Comparison of ENCODE assay signal across 20 cellular contexts in the genomic region with DNA sequence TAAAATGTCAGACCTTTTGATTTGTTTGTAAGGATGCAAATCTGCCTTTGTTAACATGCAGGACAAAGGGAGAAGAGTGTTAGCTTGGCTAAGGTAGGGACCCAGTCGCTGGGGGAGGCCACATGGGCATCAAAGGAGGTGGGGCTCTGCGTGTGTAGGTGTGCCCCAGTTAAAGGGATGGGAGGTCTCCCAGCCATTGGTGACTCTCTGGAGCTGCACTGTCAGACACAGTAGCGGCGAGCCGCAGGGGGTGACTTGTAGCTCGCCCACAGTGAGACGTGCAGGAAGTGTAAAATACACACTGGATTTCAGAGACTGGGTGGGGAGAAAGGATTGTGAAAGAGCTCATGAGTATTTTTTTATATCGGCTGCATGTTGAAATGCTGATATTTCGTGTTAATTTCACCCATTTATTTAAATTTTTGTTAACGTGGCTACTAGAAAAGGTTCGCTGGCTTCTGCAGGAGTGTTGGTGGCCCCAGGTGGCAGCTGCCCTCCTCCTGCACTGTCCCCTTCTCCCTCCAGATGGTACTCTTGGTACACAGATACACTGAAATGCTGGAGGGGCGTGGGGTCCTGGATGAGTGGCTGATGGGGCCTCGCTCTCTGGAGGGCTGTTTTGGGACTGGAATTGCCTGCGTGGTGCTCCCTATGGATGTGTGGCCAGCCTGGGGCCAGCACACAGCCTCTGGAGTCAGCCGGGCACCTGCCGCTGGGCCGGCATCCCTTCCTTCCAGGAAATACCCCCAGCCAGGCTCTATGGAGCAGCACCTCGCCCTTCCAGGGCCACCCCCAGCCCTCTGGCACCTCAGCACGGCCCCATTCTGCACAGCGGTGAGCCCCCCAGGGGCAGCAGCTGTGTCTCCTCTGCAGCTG. TPM values are rescaled to one million over a fixed set of nuclear protein-coding genes. Genes with fewer than 3 reads are reported as not detected.
DNase-seq lines count a peak whose midpoint lies in the region; ATAC-seq, FAIRE-seq and TF ChIP-seq lines count a peak whose summit lies in the region.
"Had no signal": no experiment of that assay in that cellular context is flagged by ENCODE, and none has a peak within 500 bp of the region (broad histone marks: within the 10 kb centered on the region; RNA-seq: fewer than 3 reads in every experiment).

No MANE protein-coding gene starts in this region.

- no peaks in the 10 kb centered on the region for H3K9me2 ChIP-seq in GM23248 (ENCODE audit: insufficient read depth)

- DNase-seq in SHP77 (lab: John Stamatoyannopoulos, UW) (peak; percentile 31 to 37), SHP77 treated with DMSO at 0.1 percent for 48 hours (lab: John Stamatoyannopoulos, UW) (no peak), Panc1 (ENCODE audit: low read depth, low spot score) (no peak), kidney (peak; percentile 53), type B pancreatic cell (ENCODE audit: extremely low spot score, unreplicated experiment) (no peak), NCI-H2081 treated with DMSO at 0.1 percent for 48 hours (lab: John Stamatoyannopoulos, UW) (no peak), GM23248 (no peak), KG1 (lab: John Stamatoyannopoulos, UW) (no peak)
- DNase-seq: activated CD4-positive, alpha-beta T cell treated with anti-CD3 and anti-CD28 coated beads, Interleukin-2, amount 50 U/mL, for 4 hours; activated T-cell treated with anti-CD3 and anti-CD28 coated beads, Interleukin-2, amount 50 U/mL, for 1 hour; CD4-positive, CD25-positive, alpha-beta regulatory T cell; DMS79 treated with DMSO at 0.1 percent for 48 hours; naive thymus-derived CD8-positive, alpha-beta T cell; NCI-H2029 treated with DMSO at 0.1 percent for 48 hours; NCI-H526 treated with DMSO at 0.1 percent for 48 hours; stimulated activated naive CD4-positive, alpha-beta T cell treated with Interleukin-2 at 50 U/mL for 16 hours; trophoblast cell had no signal

- H4K20me1 ChIP-seq in GM23248 (ENCODE audit: insufficient read depth) = no peaks in the 10 kb centered on the region

- peak; percentile 29; the same call in 1 of the 2 replicates for ATAC-seq in Panc1
- ATAC-seq: A549; naive thymus-derived CD8-positive, alpha-beta T cell had no signal

- H3K27ac ChIP-seq in Panc1 (ENCODE audit: low read length) (no peak overlapping the region), kidney (ENCODE audit: low read depth in 2 of 2, low read length in 2 of 2) (no peak overlapping the region), GM23248 (no peak overlapping the region)
- H3K27ac ChIP-seq: A549 had no signal

- H3K36me3 ChIP-seq in Panc1 (ENCODE audit: control insufficient read depth, insufficient read depth, low read length) (no peaks in the 10 kb centered on the region), kidney (ENCODE audit: control insufficient read depth in 1 of 2, insufficient read depth in 2 of 2, low read length in 2 of 2) (peaks cover 0 to 3% of the 10 kb centered on the region in 2 donors), GM23248 (ENCODE audit: low read depth) (no peaks in the 10 kb centered on the region)

- no peak overlapping the region for H2AFZ ChIP-seq in GM23248

- H3K9me3 ChIP-seq in Panc1 (ENCODE audit: control insufficient read depth, insufficient read depth, low read depth, low read length) = no peaks in the 10 kb centered on the region
- H3K9me3 ChIP-seq in kidney (ENCODE audit: control insufficient read depth in 1 of 2, low read length in 2 of 2) = no peaks in the 10 kb centered on the region
- H3K9me3 ChIP-seq in GM23248 (ENCODE audit: low read depth) = no peaks in the 10 kb centered on the region
- H3K9me3 ChIP-seq: A549 had no signal

- no peaks in the 10 kb centered on the region for H3K9me3 Mint-ChIP-seq in type B pancreatic cell
- H3K9me3 Mint-ChIP-seq: activated naive CD4-positive, alpha-beta T cell treated with anti-CD3 and anti-CD28 coated beads, Interleukin-2, amount 50 U/mL, for 24 hours; CD4-positive, CD25-positive, alpha-beta regulatory T cell; naive thymus-derived CD8-positive, alpha-beta T cell had no signal

- H3F3A ChIP-seq in GM23248 (ENCODE audit: insufficient read depth) = no peaks in the 10 kb centered on the region

- no TSS peak for BruUV-seq in Panc1 (replicated peaks; lab: Mats Ljungman, UMichigan)

- peaks cover 4% of the 10 kb centered on the region for H3K27me3 Mint-ChIP-seq in type B pancreatic cell
- H3K27me3 Mint-ChIP-seq: activated naive CD4-positive, alpha-beta T cell treated with anti-CD3 and anti-CD28 coated beads, Interleukin-2, amount 50 U/mL, for 24 hours; brain; CD4-positive, CD25-positive, alpha-beta regulatory T cell; naive thymus-derived CD8-positive, alpha-beta T cell had no signal

- H3K27me3 ChIP-seq in Panc1 (ENCODE audit: control insufficient read depth, insufficient read depth, low read length) = no peaks in the 10 kb centered on the region
- H3K27me3 ChIP-seq in GM23248 (replicated peaks; ENCODE audit: insufficient read depth) = no peaks in the 10 kb centered on the region

- no peak overlapping the region for H3K27ac Mint-ChIP-seq in type B pancreatic cell
- H3K27ac Mint-ChIP-seq: activated naive CD4-positive, alpha-beta T cell treated with anti-CD3 and anti-CD28 coated beads, Interleukin-2, amount 50 U/mL, for 24 hours; CD4-positive, CD25-positive, alpha-beta regulatory T cell had no signal

- in situ Hi-C loops in Panc1 (cut with HindIII; ENCODE audit: low pct_unique_long_range_greater_than_20kb, low sequenced_read_pairs) = no loop called here
- in situ Hi-C loops in GM23248 (cut with MboI) = no loop called here

- H3K9ac ChIP-seq in kidney (ENCODE audit: low read length in 2 of 2) (no peak overlapping the region), GM23248 (no peak overlapping the region)

- no peak for FAIRE-seq in kidney (lab: Jason Lieb, UNC)
- FAIRE-seq: A549 had no signal

- POLR2A ChIA-PET in Panc1 (lab: Charles Lee) = no interaction called here

- H3K36me3 Mint-ChIP-seq in type B pancreatic cell = no peaks in the 10 kb centered on the region

- H3K4me3 ChIP-seq in Panc1 (ENCODE audit: low read depth in 2 of 2, low read length in 2 of 2) (no peak overlapping the region), kidney (ENCODE audit: low read length in 2 of 2) (no peak overlapping the region), GM23248 (no peak overlapping the region)
- H3K4me3 ChIP-seq: A549 had no signal

- H3K4me1 ChIP-seq in Panc1 (ENCODE audit: control insufficient read depth, insufficient read depth, low read length) = no peaks in the 10 kb centered on the region
- peaks cover 7 to 8% of the 10 kb centered on the region in 2 donors for H3K4me1 ChIP-seq in kidney (ENCODE audit: control insufficient read depth in 1 of 2, insufficient read depth in 1 of 2, low read depth in 1 of 2, low read length in 2 of 2)
- peaks cover 6% of the 10 kb centered on the region for H3K4me1 ChIP-seq in GM23248 (ENCODE audit: insufficient read depth)

- H3K4me2 ChIP-seq in GM23248 (ENCODE audit: unreplicated experiment) = no peak overlapping the region
- H3K4me2 ChIP-seq: A549 had no signal

- TF ChIP-seq CTCF in Panc1 (IDR thresholded peaks at IDR 0.05) = no peak
- no peak for TF ChIP-seq CTCF in kidney (IDR thresholded peaks at IDR 0.05; ENCODE audit: borderline replicate concordance, extremely low read depth, insufficient read depth)
- peak; percentile 15 for TF ChIP-seq CTCF in type B pancreatic cell (conservative IDR thresholded peaks at IDR 0.05)

- CTCF ChIA-PET in Panc1 (lab: Charles Lee) = no interaction called here

- no peaks in the 10 kb centered on the region for H3K79me2 ChIP-seq in GM23248 (ENCODE audit: insufficient read depth)

- 81 to 86% methylated on average over 17 to 20 of the region's 20 CpGs for WGBS in GM23248 (ENCODE audit: low coverage in 1 of 2, low lambda C conversion rate in 2 of 2, missing lambda C conversion rate in 2 of 2), 2 experiments

- intact Hi-C loops in Panc1 (cut with micrococcal nuclease; ENCODE audit: unreplicated experiment) (no loop called here), kidney (cut with DNase I) (no loop called here)

- H3K4me3 Mint-ChIP-seq in type B pancreatic cell = no peak overlapping the region
- H3K4me3 Mint-ChIP-seq: activated naive CD4-positive, alpha-beta T cell treated with anti-CD3 and anti-CD28 coated beads, Interleukin-2, amount 50 U/mL, for 24 hours; brain; CD4-positive, CD25-positive, alpha-beta regulatory T cell; naive thymus-derived CD8-positive, alpha-beta T cell had no signal

- H3K4me1 Mint-ChIP-seq in type B pancreatic cell (ENCODE audit: unreplicated experiment) = peaks cover 13% of the 10 kb centered on the region
- H3K4me1 Mint-ChIP-seq: activated naive CD4-positive, alpha-beta T cell treated with anti-CD3 and anti-CD28 coated beads, Interleukin-2, amount 50 U/mL, for 24 hours had no signal

RNA-seq across cellular contexts. Expression of gene LHPP, which starts 59.2 kb away (rescaled TPM):
- total RNA-seq in Panc1 (2021; ENCODE audit: unreplicated experiment) (15.0 TPM), kidney (16.6 TPM), type B pancreatic cell (ENCODE audit: low replicate concordance) (12.7 and 13.6 TPM in 2 replicates)
- 29.6 TPM for polyA plus RNA-seq in Panc1 (2012; ENCODE audit: insufficient read length)
- polyA plus RNA-seq in kidney (ENCODE audit: insufficient read depth, low read depth, low replicate concordance) (52.5 TPM), GM23248 (2016; fragmentation: Nextera tagmentation; extraction: Ambion mirVana) (22.4 and 22.9 TPM in 2 replicates)
- total RNA-seq in GM23248 (2014; rRNA removed; shearing (Covaris generic)) = 17.5 and 19.0 TPM in 2 replicates

Comparison
In these comparisons a context has a peak if more than half of its experiments do, and no peak if none do; other contexts are left out.
1. DNase-seq: peak in SHP77 (2 of 2) and kidney (single experiment); none in SHP77 treated with DMSO at 0.1 percent for 48 hours (single experiment), Panc1 (single experiment), type B pancreatic cell (single experiment), NCI-H2081 treated with DMSO at 0.1 percent for 48 hours (single experiment), GM23248 (single experiment) and KG1 (single experiment).